Comparison of ENCODE assay signal across 10 cellular contexts in the genomic region with DNA sequence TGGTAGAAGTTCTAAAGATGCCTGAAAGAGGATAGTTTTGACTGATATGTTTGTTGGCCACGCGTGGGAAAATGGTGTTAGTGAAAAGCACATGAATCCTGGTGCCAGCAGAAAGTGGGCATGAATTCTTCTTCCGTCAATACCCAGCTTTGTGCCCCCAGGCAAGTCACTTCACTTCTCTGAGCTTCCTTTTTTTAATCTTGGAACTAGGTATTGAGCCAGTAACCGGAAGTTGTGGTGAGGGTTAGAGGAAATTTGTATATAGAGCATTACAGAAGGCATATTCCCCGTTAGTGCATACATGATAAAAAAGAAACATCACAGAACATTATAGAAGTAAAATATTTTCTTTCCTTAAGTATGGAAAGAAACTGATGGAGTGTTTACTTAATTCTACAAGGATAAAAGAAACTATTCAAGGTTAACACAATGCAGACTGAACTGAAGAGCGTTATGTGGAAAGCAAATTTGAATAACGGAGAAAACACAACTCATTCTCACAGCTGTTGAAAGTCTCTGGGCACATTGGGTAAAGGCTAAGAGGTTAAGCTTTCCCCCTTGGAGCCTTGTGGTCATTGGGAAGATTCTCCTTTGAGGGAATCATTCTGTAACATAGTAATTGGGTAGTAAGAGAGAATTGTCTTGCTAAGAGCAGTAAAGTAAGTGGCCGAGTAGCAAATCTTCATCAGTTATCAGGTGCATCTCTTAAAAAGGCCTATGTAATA.
DNase-seq lines count a peak whose midpoint lies in the region; ATAC-seq and TF ChIP-seq lines count a peak whose summit lies in the region.
"Had no signal": no experiment of that assay in that cellular context is flagged by ENCODE, and none has a peak within 500 bp of the region (broad histone marks: within the 10 kb centered on the region; RNA-seq: fewer than 3 reads in every experiment).

No MANE protein-coding gene starts in this region.

- peak in 1 of 34 experiments; percentile 22 for DNase-seq in T-cell
- DNase-seq in naive thymus-derived CD4-positive, alpha-beta T cell, result peak in 5 of 9 donors; percentile 31 to 57 (median 47)
- DNase-seq in NCI-H748 (lab: John Stamatoyannopoulos, UW; ENCODE audit: unreplicated experiment), result no peak
- no peak for DNase-seq in GM10266 (ENCODE audit: extremely low spot score)
- DNase-seq in posterior cingulate gyrus, result no peak
- no peak for DNase-seq in HuH-7 (ENCODE audit: low spot score)
- DNase-seq: activated CD4-positive, alpha-beta T cell treated with anti-CD3 and anti-CD28 coated beads, Interleukin-2, amount 50 U/mL, for 4 hours; NCI-H2029 had no signal

- H3K36me3 ChIP-seq in naive thymus-derived CD4-positive, alpha-beta T cell (ENCODE audit: control insufficient read depth in 2 of 3, insufficient read depth in 3 of 3, low read length in 3 of 3), result no peaks in the 10 kb centered on the region

- H3K4me3 ChIP-seq in naive thymus-derived CD4-positive, alpha-beta T cell (ENCODE audit: low read length), result no peak overlapping the region

- CTCF ChIA-PET in T-cell (lab: Charles Lee), result interaction anchor here in 1 of 2 donors (0.7 to 1.8 kb wide), 5 partner anchors 12 to 269 kb away, joined by 3 to 6 read pairs (median 3); no protein-coding TSS in a partner anchor
- CTCF ChIA-PET in naive thymus-derived CD4-positive, alpha-beta T cell (lab: Charles Lee), result interaction anchor here (1.1 to 1.8 kb wide), 2 partner anchors 18 to 96 kb away, joined by 3 to 4 read pairs; no protein-coding TSS in a partner anchor

- TF ChIP-seq CTCF in GM10266 (IDR thresholded peaks at IDR 0.05; ENCODE audit: control insufficient read depth, insufficient read depth, low read depth, missing control alignments), result no peak

- H3K27me3 Mint-ChIP-seq in T-cell, result no peaks in the 10 kb centered on the region
- H3K27me3 Mint-ChIP-seq in naive thymus-derived CD4-positive, alpha-beta T cell, result no peaks in the 10 kb centered on the region

- H3K27ac Mint-ChIP-seq in T-cell, result peak overlapping the region; percentile 91 to 94
- peak overlapping the region; percentile 58 to 94 (median 88) for H3K27ac Mint-ChIP-seq in naive thymus-derived CD4-positive, alpha-beta T cell

- H3K27ac ChIP-seq in naive thymus-derived CD4-positive, alpha-beta T cell (ENCODE audit: low read depth, low read length), result peak overlapping the region; percentile 1

- H3K4me1 ChIP-seq in naive thymus-derived CD4-positive, alpha-beta T cell (ENCODE audit: control insufficient read depth in 2 of 2, insufficient read depth in 2 of 2, low read length in 2 of 2), result peaks cover 48 to 61% of the 10 kb centered on the region in 2 donors

- peak; percentile 61 for ATAC-seq in GM18517 (IDR thresholded peaks at IDR 0.05; ENCODE audit: unreplicated experiment)
- ATAC-seq in HG03378 (IDR thresholded peaks at IDR 0.05; ENCODE audit: unreplicated experiment), result peak; percentile 56
- peak in 3 of 4 experiments; percentile 48 to 63 (median 49) for ATAC-seq in T-cell (replicated peaks in 1 of 4)
- peak; percentile 72 for ATAC-seq in naive thymus-derived CD4-positive, alpha-beta T cell

- intact Hi-C loops in naive thymus-derived CD4-positive, alpha-beta T cell (cut with micrococcal nuclease), result loop anchor here in 1 of 2 donors (2.0 to 5.0 kb wide), 2 partner anchors 95 to 138 kb away; no protein-coding TSS in a partner anchor
- intact Hi-C loops in posterior cingulate gyrus (cut with DNase I), result no loop called here

- H3K4me3 Mint-ChIP-seq in T-cell, result peak overlapping the region; percentile 62 to 71 (median 68)
- H3K4me3 Mint-ChIP-seq in naive thymus-derived CD4-positive, alpha-beta T cell, result peak overlapping the region; percentile 58 to 89 (median 78)

- POLR2A ChIA-PET in T-cell (lab: Charles Lee), result interaction anchor here in 1 of 2 donors (0.5 to 0.6 kb wide), 2 partner anchors 11 to 63 kb away, joined by 3 to 5 read pairs; no protein-coding TSS in a partner anchor
- POLR2A ChIA-PET in naive thymus-derived CD4-positive, alpha-beta T cell (lab: Charles Lee), result interaction anchor here (0.7 to 3.9 kb wide), 11 partner anchors 9 to 267 kb away, joined by 3 to 19 read pairs (median 4); no protein-coding TSS in a partner anchor

- H3K27me3 ChIP-seq in naive thymus-derived CD4-positive, alpha-beta T cell (ENCODE audit: control insufficient read depth in 2 of 2, insufficient read depth in 2 of 2, low read length in 2 of 2), result no peaks in the 10 kb centered on the region

- H3K36me3 Mint-ChIP-seq in T-cell, result peaks cover 3% of the 10 kb centered on the region
- H3K36me3 Mint-ChIP-seq in naive thymus-derived CD4-positive, alpha-beta T cell, result peaks cover 0 to 6% (median 0%) of the 10 kb centered on the region in 5 donors

- no peaks in the 10 kb centered on the region for H3K9me3 Mint-ChIP-seq in T-cell
- no peaks in the 10 kb centered on the region for H3K9me3 Mint-ChIP-seq in naive thymus-derived CD4-positive, alpha-beta T cell

- peaks cover 65 to 77% (median 66%) of the 10 kb centered on the region in 3 donors for H3K4me1 Mint-ChIP-seq in T-cell
- peaks cover 43 to 77% (median 58%) of the 10 kb centered on the region in 7 donors for H3K4me1 Mint-ChIP-seq in naive thymus-derived CD4-positive, alpha-beta T cell

- no peaks in the 10 kb centered on the region for H3K9me3 ChIP-seq in naive thymus-derived CD4-positive, alpha-beta T cell (ENCODE audit: control insufficient read depth in 2 of 3, low read length in 3 of 3)

Comparison
In these comparisons a context has a peak if more than half of its experiments do, and no peak if none do; other contexts are left out.
1. DNase-seq: peak in naive thymus-derived CD4-positive, alpha-beta T cell (5 of 9); none in NCI-H748 (single experiment), GM10266 (single experiment), posterior cingulate gyrus (0 of 10) and HuH-7 (single experiment).
2. Peak in every context shown above with its lines, with median percentiles within 50 percentile points of each other: ATAC-seq.